13 cellular contexts compared by ENCODE assay signal in genomic region chr4:121408-122084, GRCh38. TPM values are rescaled to one million over a fixed set of nuclear protein-coding genes. Genes with fewer than 3 reads are reported as not detected.
A peak's percentile ranks its signal among the peaks of the same experiment; 100 is the strongest.
DNase-seq lines count a peak whose midpoint lies in the region; ATAC-seq and TF ChIP-seq lines count a peak whose summit lies in the region.
"Had no signal": no experiment of that assay in that cellular context is flagged by ENCODE, and none has a peak within 500 bp of the region (broad histone marks: within the 10 kb centered on the region; RNA-seq: fewer than 3 reads in every experiment).

No MANE protein-coding gene starts in this region.

- peaks cover 22% of the 10 kb centered on the region for H3K36me3 Mint-ChIP-seq in activated naive CD8-positive, alpha-beta T cell

- DNase-seq in activated effector memory CD4-positive, alpha-beta T cell treated with anti-CD3 and anti-CD28 coated beads, Interleukin-2, amount 50 U/mL, for 16 hours, result peak; percentile 65
- no peak for DNase-seq in activated effector memory CD4-positive, alpha-beta T cell treated with Interleukin-2 at 50 U/mL for 16 hours
- DNase-seq in NOMO-1 treated with dmso at 0.1 percent for 144 hours (lab: John Stamatoyannopoulos, UW; ENCODE audit: unreplicated experiment) (peak; percentile 75), spleen (no peak), foreskin fibroblast (no peak)
- DNase-seq: mammary epithelial cell; NCI-H1436; NCI-H774; stimulated activated CD4-positive, alpha-beta T cell treated with anti-CD3 and anti-CD28 coated beads, Interleukin-4, amount 100 ng/mL, for 24 hours had no signal

- peak overlapping the region; percentile 32 for H3K4me3 Mint-ChIP-seq in activated naive CD8-positive, alpha-beta T cell

- intact Hi-C loops in spleen (cut with DNase I; ENCODE audit: low total_unique reads), result no loop called here

- TF ChIP-seq CTCF in spleen (IDR thresholded peaks at IDR 0.05 in 8 of 11, conservative IDR thresholded peaks at IDR 0.05 in 3 of 11) (no peak), foreskin fibroblast (IDR thresholded peaks at IDR 0.05; ENCODE audit: low read depth, low read length) (no peak)

- no peaks in the 10 kb centered on the region for H3K27me3 Mint-ChIP-seq in activated naive CD8-positive, alpha-beta T cell

- peaks cover 10 to 44% (median 19%) of the 10 kb centered on the region in 6 donors for H3K4me1 ChIP-seq in spleen

- 17 to 40% (median 27%) methylated on average over 7 of the region's 7 CpGs for WGBS in spleen, 5 donors

- peaks cover 36% of the 10 kb centered on the region for H3K4me1 Mint-ChIP-seq in activated naive CD8-positive, alpha-beta T cell (ENCODE audit: low read depth)

- H3K9me3 Mint-ChIP-seq in activated naive CD8-positive, alpha-beta T cell (ENCODE audit: low read depth), result peaks cover 5% of the 10 kb centered on the region

- no peak for TF ChIP-seq POLR2A in spleen (IDR thresholded peaks at IDR 0.05)

- peaks cover 0 to 10% (median under 1%) of the 10 kb centered on the region in 6 donors for H3K36me3 ChIP-seq in spleen
- H3K36me3 ChIP-seq: thoracic aorta had no signal

- ATAC-seq in HG03045 (IDR thresholded peaks at IDR 0.05; ENCODE audit: unreplicated experiment) (no peak), HG02763 (IDR thresholded peaks at IDR 0.05; ENCODE audit: unreplicated experiment) (no peak)

- H3K27ac ChIP-seq in spleen, result peak overlapping the region in 5 of 8 donors; percentile 30 to 59 (median 52)
- H3K27ac ChIP-seq: thoracic aorta had no signal

- H3K4me3 ChIP-seq in spleen (peak overlapping the region in 1 of 8 donors; percentile 20), foreskin fibroblast (ENCODE audit: low read depth in 1 of 2, low read length in 2 of 2) (no peak overlapping the region)
- H3K4me3 ChIP-seq: thoracic aorta had no signal

- H3K27me3 ChIP-seq in spleen (replicated peaks in 1 of 7), result no peaks in the 10 kb centered on the region

- H3K9me3 ChIP-seq in spleen, result peaks cover 0 to 96% (median 64%) of the 10 kb centered on the region in 8 donors
- H3K9me3 ChIP-seq: thoracic aorta had no signal

- H3K27ac Mint-ChIP-seq in activated naive CD8-positive, alpha-beta T cell, result peak overlapping the region; percentile 62

RNA-seq across cellular contexts. Expression of gene ZNF718, which starts 2.8 kb away (rescaled TPM):
- 10 to 100 TPM in 6 of 7 donors, 1 to 10 TPM in 1; 9.8 to 22.0 (median 11.8) TPM for total RNA-seq in spleen
- 1 to 10 TPM; 1.0 to 2.5 (median 1.6) TPM for polyA plus RNA-seq in spleen

Comparison
In these comparisons a context has a peak if more than half of its experiments do, and no peak if none do; other contexts are left out.
1. DNase-seq: peak in activated effector memory CD4-positive, alpha-beta T cell treated with anti-CD3 and anti-CD28 coated beads, Interleukin-2, amount 50 U/mL, for 16 hours (single experiment) and NOMO-1 treated with dmso at 0.1 percent for 144 hours (single experiment); none in activated effector memory CD4-positive, alpha-beta T cell treated with Interleukin-2 at 50 U/mL for 16 hours (single experiment), spleen (single experiment) and foreskin fibroblast (0 of 2).